In genomic region chr20:41523857-41524256, GRCh38 we compare ENCODE assay signal across 7 cellular contexts.
"Had no signal": no experiment of that assay in that cellular context is flagged by ENCODE, and none has a peak within 500 bp of the region (broad histone marks: within the 10 kb centered on the region; RNA-seq: fewer than 3 reads in every experiment).

No MANE protein-coding gene starts in this region.

- ATAC-seq: K562 had no signal

- H3K27ac ChIP-seq: HL-60 had no signal

- DNase-seq: IMR-90, KBM-7, KG1 had no signal

- H3K4me3 Mint-ChIP-seq: IgD-negative memory B cell had no signal

- FAIRE-seq: HTR-8/SVneo had no signal

- H3K27me3 Mint-ChIP-seq: IgD-negative memory B cell had no signal

- H3K4me3 ChIP-seq: K562 had no signal
